Comparison of ENCODE assay signal across 18 cellular contexts in the genomic region with DNA sequence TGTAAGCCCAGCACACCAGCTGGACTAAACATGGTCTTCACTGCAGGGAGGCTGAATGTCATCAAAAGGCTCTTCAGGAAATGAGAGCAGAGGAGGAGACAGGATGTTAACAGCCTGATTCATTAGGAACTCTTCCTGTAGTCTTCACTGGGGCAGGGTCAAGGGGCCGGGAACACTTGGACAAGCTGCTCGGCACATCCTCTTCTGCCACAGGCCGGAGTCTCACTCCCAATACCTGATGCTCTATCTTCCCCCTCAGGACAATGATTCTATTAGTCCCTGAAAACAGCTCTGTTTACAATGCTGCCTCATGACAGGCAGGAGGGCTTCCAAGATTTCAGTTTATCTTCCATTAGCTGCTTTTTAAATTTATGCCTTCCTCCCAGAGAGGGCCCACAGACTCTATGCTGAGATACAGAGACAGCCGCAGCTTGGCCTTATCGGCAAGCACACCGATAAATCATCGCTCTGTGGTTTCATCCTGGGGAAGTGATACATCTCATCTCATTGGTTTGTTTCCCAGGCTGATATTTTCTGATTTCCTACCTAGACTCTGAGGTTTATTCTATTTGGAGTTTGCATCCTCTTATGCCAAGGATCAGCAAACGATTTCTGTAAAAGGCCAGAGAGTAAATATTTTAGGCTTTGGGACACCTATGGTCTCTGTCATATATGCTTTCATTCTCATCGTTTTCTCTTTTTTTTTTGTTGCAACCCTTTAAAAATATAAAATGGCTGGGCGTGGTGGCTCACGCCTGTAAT.
DNase-seq lines count a peak whose midpoint lies in the region; ATAC-seq and TF ChIP-seq lines count a peak whose summit lies in the region.
"Had no signal": no experiment of that assay in that cellular context is flagged by ENCODE, and none has a peak within 500 bp of the region (broad histone marks: within the 10 kb centered on the region; RNA-seq: fewer than 3 reads in every experiment).

No MANE protein-coding gene starts in this region.

- in situ Hi-C loops in astrocyte of the spinal cord (cut with HindIII; ENCODE audit: low sequenced_read_pairs) = no loop called here

- H3K27ac ChIP-seq in left ventricle myocardium inferior (replicated peaks) (peak overlapping the region; percentile 53), uterus (peak overlapping the region; percentile 29 to 36)
- H3K27ac ChIP-seq: parathyroid adenoma, spleen had no signal

- H3K36me3 ChIP-seq in left ventricle myocardium inferior (no peaks in the 10 kb centered on the region), uterus (no peaks in the 10 kb centered on the region)
- H3K36me3 ChIP-seq: spleen had no signal

- H3K9me3 ChIP-seq in left ventricle myocardium inferior (replicated peaks) (no peaks in the 10 kb centered on the region), uterus (no peaks in the 10 kb centered on the region)
- H3K9me3 ChIP-seq: spleen had no signal

- no peak overlapping the region for H3K4me3 ChIP-seq in left ventricle myocardium inferior
- H3K4me3 ChIP-seq in astrocyte of the spinal cord (ENCODE audit: low read depth, low read length) = no peak overlapping the region
- no peak overlapping the region for H3K4me3 ChIP-seq in uterus
- H3K4me3 ChIP-seq: spleen had no signal

- no peaks in the 10 kb centered on the region for H3K4me1 ChIP-seq in left ventricle myocardium inferior
- H3K4me1 ChIP-seq in uterus = no peaks in the 10 kb centered on the region
- H3K4me1 ChIP-seq: parathyroid adenoma had no signal

- intact Hi-C loops in left ventricle myocardium inferior (cut with micrococcal nuclease) (no loop called here), Right ventricle myocardium inferior (cut with DNase I) (no loop called here), uterus (cut with DNase I; ENCODE audit: low total_unique reads) (no loop called here)

- ATAC-seq in Right ventricle myocardium inferior (no peak), GM21576 (IDR thresholded peaks at IDR 0.05; ENCODE audit: unreplicated experiment) (no peak)

- H3K27me3 ChIP-seq in left ventricle myocardium inferior (ENCODE audit: low read depth) (peaks cover 49% of the 10 kb centered on the region), uterus (no peaks in the 10 kb centered on the region)

- no peak for DNase-seq in left ventricle myocardium inferior
- DNase-seq in Right ventricle myocardium inferior (ENCODE audit: missing footprints) = no peak
- DNase-seq in astrocyte of the spinal cord (ENCODE audit: low read depth, low spot score) = peak; percentile 1
- peak; percentile 74 for DNase-seq in left kidney (ENCODE audit: low read depth, low spot score)
- DNase-seq in uterus = peak; percentile 33 to 55
- DNase-seq in central memory CD4-positive, alpha-beta T cell = no peak
- no peak for DNase-seq in HT-29 (ENCODE audit: low spot score)
- DNase-seq: activated effector memory CD4-positive, alpha-beta T cell treated with Interleukin-2 at 50 U/mL for 16 hours; cortex of kidney; DMS79; NCI-H1105; NCI-H2171 treated with DMSO at 0.1 percent for 48 hours; NCI-H82; RPMI8226; spleen; trophoblast cell had no signal

- TF ChIP-seq CTCF in left ventricle myocardium inferior (IDR thresholded peaks at IDR 0.05; ENCODE audit: borderline replicate concordance) = no peak
- no peak for TF ChIP-seq CTCF in astrocyte of the spinal cord (IDR thresholded peaks at IDR 0.05; ENCODE audit: low read depth, low read length)
- TF ChIP-seq CTCF in uterus (IDR thresholded peaks at IDR 0.05) = no peak

- TF ChIP-seq POLR2A in uterus (IDR thresholded peaks at IDR 0.05) = no peak

Comparison
In these comparisons a context has a peak if more than half of its experiments do, and no peak if none do; other contexts are left out.
1. DNase-seq: peak in astrocyte of the spinal cord (single experiment), left kidney (single experiment) and uterus (2 of 2); none in left ventricle myocardium inferior (single experiment), Right ventricle myocardium inferior (single experiment), central memory CD4-positive, alpha-beta T cell (single experiment) and HT-29 (single experiment).